Comparison of ENCODE assay signal across 1 cellular context in the genomic region with DNA sequence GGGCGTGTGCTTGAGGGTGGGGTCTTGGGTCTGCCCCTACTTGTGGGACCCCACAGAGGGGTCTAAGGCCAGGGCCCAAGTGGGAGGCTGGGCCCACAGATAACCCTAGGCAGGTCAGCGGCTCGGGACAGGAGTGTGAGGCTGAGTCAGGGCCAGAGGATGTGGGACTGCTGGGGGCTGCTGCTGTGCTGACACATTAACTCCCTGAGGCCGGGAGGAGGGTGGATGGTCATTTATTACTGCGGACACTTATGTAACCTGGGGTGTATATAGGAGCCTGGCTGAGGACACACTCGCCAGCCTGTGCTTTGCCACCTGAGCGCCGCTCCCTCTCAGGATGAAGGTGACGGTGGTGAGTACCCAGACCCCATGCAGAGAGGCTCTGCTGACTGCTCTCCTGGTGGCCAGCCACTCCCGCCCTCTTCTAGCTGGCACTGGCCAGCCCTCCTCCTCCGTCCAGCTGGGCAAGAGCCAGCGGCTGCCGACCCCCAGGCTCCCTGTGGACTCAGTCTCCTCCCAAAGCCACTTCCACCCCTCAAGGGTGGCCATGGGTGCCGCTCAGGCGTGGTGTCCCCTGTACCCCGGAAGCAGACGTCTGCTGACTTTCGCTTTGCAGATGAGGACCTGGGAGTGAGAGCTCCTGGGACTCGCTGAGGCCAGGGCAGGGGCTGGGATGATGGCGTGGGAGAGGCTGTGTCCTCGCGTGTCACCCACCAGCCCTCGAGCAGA.
TF ChIP-seq lines count a peak whose summit lies in the region.

A gene (plus strand): TSS at position 299 of the 729 bp plus-strand sequence. CDS start 39 bp downstream, at position 338.

TF ChIP-seq in SK-N-SH, 30 proteins besides CTCF, POLR2A, EP300 and RAD21 (continued from another document):
- TF ChIP-seq, protein P1, sequence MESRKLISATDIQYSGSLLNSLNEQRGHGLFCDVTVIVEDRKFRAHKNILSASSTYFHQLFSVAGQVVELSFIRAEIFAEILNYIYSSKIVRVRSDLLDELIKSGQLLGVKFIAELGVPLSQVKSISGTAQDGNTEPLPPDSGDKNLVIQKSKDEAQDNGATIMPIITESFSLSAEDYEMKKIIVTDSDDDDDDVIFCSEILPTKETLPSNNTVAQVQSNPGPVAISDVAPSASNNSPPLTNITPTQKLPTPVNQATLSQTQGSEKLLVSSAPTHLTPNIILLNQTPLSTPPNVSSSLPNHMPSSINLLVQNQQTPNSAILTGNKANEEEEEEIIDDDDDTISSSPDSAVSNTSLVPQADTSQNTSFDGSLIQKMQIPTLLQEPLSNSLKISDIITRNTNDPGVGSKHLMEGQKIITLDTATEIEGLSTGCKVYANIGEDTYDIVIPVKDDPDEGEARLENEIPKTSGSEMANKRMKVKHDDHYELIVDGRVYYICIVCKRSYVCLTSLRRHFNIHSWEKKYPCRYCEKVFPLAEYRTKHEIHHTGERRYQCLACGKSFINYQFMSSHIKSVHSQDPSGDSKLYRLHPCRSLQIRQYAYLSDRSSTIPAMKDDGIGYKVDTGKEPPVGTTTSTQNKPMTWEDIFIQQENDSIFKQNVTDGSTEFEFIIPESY (IDR thresholded peaks at IDR 0.05; ENCODE audit: borderline replicate concordance, low read depth): no peak
- no peak for TF ChIP-seq SIN3A (IDR thresholded peaks at IDR 0.05; ENCODE audit: borderline replicate concordance, low read depth, low read length)
